ENCODE assay signal across 16 cellular contexts in the genomic region with DNA sequence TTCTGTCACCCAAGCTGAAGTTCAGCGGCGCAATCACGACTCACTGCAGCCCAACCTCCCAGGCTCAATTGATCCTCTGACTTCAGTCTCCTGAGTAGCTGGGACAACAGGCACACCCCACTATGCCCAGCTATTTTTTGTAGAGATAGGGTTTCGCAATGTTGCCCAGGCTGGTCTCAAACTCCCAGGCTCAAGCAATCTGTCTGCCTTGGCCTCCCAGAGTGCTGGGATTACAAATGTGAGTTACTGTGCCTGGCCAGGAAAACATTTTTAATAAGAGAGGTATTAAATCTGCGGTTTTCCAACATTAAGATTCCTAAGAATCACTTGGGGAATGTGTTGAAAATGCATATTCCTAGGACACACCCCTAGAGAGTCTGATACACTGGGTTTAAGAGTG.
"Had no signal": no experiment of that assay in that cellular context is flagged by ENCODE, and none has a peak within 500 bp of the region (broad histone marks: within the 10 kb centered on the region; RNA-seq: fewer than 3 reads in every experiment).

No MANE protein-coding gene starts in this region.

- H3K27me3 ChIP-seq: sigmoid colon, suprapubic skin had no signal

- H3K9me3 ChIP-seq: prostate gland, sigmoid colon, suprapubic skin had no signal

- DNase-seq: activated CD4-positive, alpha-beta T cell treated with anti-CD3 and anti-CD28 coated beads for 36 hours; activated T-cell treated with anti-CD3 and anti-CD28 coated beads for 4 hours; anterior cingulate cortex; dermis blood vessel endothelial cell; endodermal cell; foreskin fibroblast; glutamatergic neuron; left cardiac atrium; natural killer cell; occipital lobe; stimulated activated CD4-positive, alpha-beta T cell treated with anti-CD3 and anti-CD28 coated beads, Interleukin-2, amount 100 ng/mL, for 48 hours; stimulated activated naive CD8-positive, alpha-beta T cell treated with anti-CD3 and anti-CD28 coated beads, Interleukin-15, Interleukin-2, amounts not matched to agents 100 U/mL and 50 U/mL, for 24 hours; WERI-Rb-1 had no signal

- H3K4me3 ChIP-seq: prostate gland, sigmoid colon, suprapubic skin had no signal

- H3K27ac ChIP-seq: prostate gland, suprapubic skin, WERI-Rb-1 had no signal

- H3K4me1 ChIP-seq: prostate gland had no signal
